18 cellular contexts compared by ENCODE assay signal in genomic region chr10:4775808-4776207, GRCh38. TPM values are rescaled to one million over a fixed set of nuclear protein-coding genes. Genes with fewer than 3 reads are reported as not detected.
A peak's percentile ranks its signal among the peaks of the same experiment; 100 is the strongest.
DNase-seq lines count a peak whose midpoint lies in the region; ATAC-seq, FAIRE-seq and TF ChIP-seq lines count a peak whose summit lies in the region.
"Had no signal": no experiment of that assay in that cellular context is flagged by ENCODE, and none has a peak within 500 bp of the region (broad histone marks: within the 10 kb centered on the region; RNA-seq: fewer than 3 reads in every experiment).

No MANE protein-coding gene starts in this region.

- H3K9me3 Mint-ChIP-seq in activated CD4-positive, alpha-beta T cell treated with anti-CD3 and anti-CD28 coated beads for 36 hours (ENCODE audit: low read depth), result no peaks in the 10 kb centered on the region
- no peaks in the 10 kb centered on the region for H3K9me3 Mint-ChIP-seq in activated CD4-positive, alpha-beta T cell treated with anti-CD3 and anti-CD28 coated beads, Interleukin-2, amount 10 ng/mL, durations not matched to agents 7 days and 5 days

- H3K4me3 Mint-ChIP-seq in activated CD4-positive, alpha-beta T cell treated with anti-CD3 and anti-CD28 coated beads for 36 hours, result no peak overlapping the region
- H3K4me3 Mint-ChIP-seq in activated CD4-positive, alpha-beta T cell treated with anti-CD3 and anti-CD28 coated beads, Interleukin-2, amount 10 ng/mL, durations not matched to agents 7 days and 5 days, result no peak overlapping the region

- ATAC-seq in activated CD4-positive, alpha-beta T cell treated with anti-CD3 and anti-CD28 coated beads for 36 hours, result peak; percentile 76
- peak in 3 of 4 donors; percentile 37 to 56 (median 45) for ATAC-seq in psoas muscle

- FAIRE-seq in bronchial epithelial cell (lab: Jason Lieb, UNC) (no peak), GM12891 (lab: Jason Lieb, UNC) (no peak)

- H3K36me3 Mint-ChIP-seq in activated CD4-positive, alpha-beta T cell treated with anti-CD3 and anti-CD28 coated beads for 36 hours (ENCODE audit: low read depth), result no peaks in the 10 kb centered on the region
- H3K36me3 Mint-ChIP-seq in activated CD4-positive, alpha-beta T cell treated with anti-CD3 and anti-CD28 coated beads, Interleukin-2, amount 10 ng/mL, durations not matched to agents 7 days and 5 days (ENCODE audit: low read depth), result no peaks in the 10 kb centered on the region

- TF ChIP-seq POLR2A in GM12891 (IDR thresholded peaks at IDR 0.05; ENCODE audit: low read depth, low read length), result no peak

- no peaks in the 10 kb centered on the region for H3K9me3 ChIP-seq in psoas muscle

- no peak overlapping the region for H3K4me3 ChIP-seq in bronchial epithelial cell (ENCODE audit: low read depth, low read length)
- no peak overlapping the region for H3K4me3 ChIP-seq in psoas muscle
- H3K4me3 ChIP-seq: SK-N-MC had no signal

- intact Hi-C loops in activated CD4-positive, alpha-beta T cell treated with anti-CD3 and anti-CD28 coated beads for 36 hours (cut with DNase I, micrococcal nuclease), result no loop called here
- intact Hi-C loops in psoas muscle (cut with DNase I), result no loop called here

- 93 to 98% (median 95%) methylated on average over 2 of the region's 2 CpGs for WGBS in psoas muscle, 3 donors

- H3K27me3 ChIP-seq in bronchial epithelial cell (ENCODE audit: control insufficient read depth, insufficient read depth, low read length) (no peaks in the 10 kb centered on the region), psoas muscle (ENCODE audit: insufficient read depth in 3 of 3, low read length in 2 of 3) (no peaks in the 10 kb centered on the region)

- no peak for DNase-seq in activated CD4-positive, alpha-beta T cell treated with anti-CD3 and anti-CD28 coated beads for 36 hours
- DNase-seq in activated CD4-positive, alpha-beta T cell treated with anti-CD3 and anti-CD28 coated beads, Interleukin-2, amount 10 ng/mL, durations not matched to agents 7 days and 5 days, result no peak
- DNase-seq in LHCN-M2 (ENCODE audit: low read depth) (peak; percentile 84), bronchial epithelial cell (ENCODE audit: low read depth) (peak; percentile 72), psoas muscle (no peak), DMS 273 treated with DMSO at 0.1 percent for 48 hours (lab: John Stamatoyannopoulos, UW) (no peak), GM12891 (ENCODE audit: insufficient read length, low spot score) (no peak), nucleus accumbens (lab: John Stamatoyannopoulos, UW) (no peak)
- DNase-seq: 8988T; activated CD4-positive, CD25-positive, alpha-beta regulatory T cell treated with anti-CD3 and anti-CD28 coated beads, Interleukin-2, amount 50 U/mL, for 72 hours; activated naive CD4-positive, alpha-beta T cell treated with Interleukin-2 at 50 U/mL for 16 hours; cortex of kidney; GOT3; NCI-H1105 treated with DMSO at 0.1 percent for 48 hours; NCI-H524 treated with DMSO at 0.1 percent for 48 hours; stimulated activated CD4-positive, alpha-beta T cell treated with anti-CD3 and anti-CD28 coated beads, Interleukin-12 subunit alpha, Interleukin-12 subunit beta, amount 100 ng/mL, for 4 hours had no signal

- CTCF ChIA-PET in activated CD4-positive, alpha-beta T cell treated with anti-CD3 and anti-CD28 coated beads for 36 hours (lab: Charles Lee), result no interaction called here
- CTCF ChIA-PET in activated CD4-positive, alpha-beta T cell treated with anti-CD3 and anti-CD28 coated beads, Interleukin-2, amount 10 ng/mL, durations not matched to agents 7 days and 5 days (lab: Charles Lee), result no interaction called here

- peaks cover 12% of the 10 kb centered on the region for H3K4me1 ChIP-seq in psoas muscle

- H3K27ac Mint-ChIP-seq in activated CD4-positive, alpha-beta T cell treated with anti-CD3 and anti-CD28 coated beads for 36 hours, result peak overlapping the region; percentile 89
- no peak overlapping the region for H3K27ac Mint-ChIP-seq in activated CD4-positive, alpha-beta T cell treated with anti-CD3 and anti-CD28 coated beads, Interleukin-2, amount 10 ng/mL, durations not matched to agents 7 days and 5 days

- TF ChIP-seq CTCF in bronchial epithelial cell (IDR thresholded peaks at IDR 0.05; ENCODE audit: insufficient read depth, low read length, severe bottlenecking) (no peak), psoas muscle (IDR thresholded peaks at IDR 0.05) (no peak)

- H3K4me1 Mint-ChIP-seq in activated CD4-positive, alpha-beta T cell treated with anti-CD3 and anti-CD28 coated beads for 36 hours, result peaks cover 12% of the 10 kb centered on the region
- no peaks in the 10 kb centered on the region for H3K4me1 Mint-ChIP-seq in activated CD4-positive, alpha-beta T cell treated with anti-CD3 and anti-CD28 coated beads, Interleukin-2, amount 10 ng/mL, durations not matched to agents 7 days and 5 days

- H3K27me3 Mint-ChIP-seq in activated CD4-positive, alpha-beta T cell treated with anti-CD3 and anti-CD28 coated beads for 36 hours, result peaks cover 14% of the 10 kb centered on the region
- H3K27me3 Mint-ChIP-seq in activated CD4-positive, alpha-beta T cell treated with anti-CD3 and anti-CD28 coated beads, Interleukin-2, amount 10 ng/mL, durations not matched to agents 7 days and 5 days, result peaks cover 27% of the 10 kb centered on the region

- H3K36me3 ChIP-seq in bronchial epithelial cell (ENCODE audit: control insufficient read depth, insufficient read depth, low read length) (no peaks in the 10 kb centered on the region), psoas muscle (ENCODE audit: insufficient read depth in 1 of 2, low read depth in 1 of 2) (no peaks in the 10 kb centered on the region)

- H3K27ac ChIP-seq in psoas muscle, result no peak overlapping the region
- H3K27ac ChIP-seq: SK-N-MC had no signal

- POLR2A ChIA-PET in activated CD4-positive, alpha-beta T cell treated with anti-CD3 and anti-CD28 coated beads for 36 hours (lab: Charles Lee), result no interaction called here
- POLR2A ChIA-PET in activated CD4-positive, alpha-beta T cell treated with anti-CD3 and anti-CD28 coated beads, Interleukin-2, amount 10 ng/mL, durations not matched to agents 7 days and 5 days (lab: Charles Lee), result no interaction called here

TF ChIP-seq in GM12891, 5 proteins besides CTCF, POLR2A, EP300 and RAD21:
- no peak for TF ChIP-seq POU2F2 (IDR thresholded peaks at IDR 0.05; ENCODE audit: low read depth, low read length)
- no peak for TF ChIP-seq PAX5 (IDR thresholded peaks at IDR 0.05; ENCODE audit: insufficient read depth, low read length, severe bottlenecking)
- no peak for TF ChIP-seq SPI1 (IDR thresholded peaks at IDR 0.05; ENCODE audit: low read depth, low read length)
- TF ChIP-seq POLR2AphosphoS5 (IDR thresholded peaks at IDR 0.05; ENCODE audit: low read depth, low read length), result no peak
- no peak for TF ChIP-seq TAF1 (IDR thresholded peaks at IDR 0.05; ENCODE audit: low read depth, low read length)

RNA-seq across cellular contexts. Expression of gene AKR1E2, which starts 50.2 kb away (rescaled TPM):
- total RNA-seq in activated CD4-positive, alpha-beta T cell treated with anti-CD3 and anti-CD28 coated beads for 36 hours, result 10 to 100 TPM in 1 of 2 experiments, 1 to 10 TPM in 1; 9.8 to 13.4 TPM
- 10 to 100 TPM; 11.2 to 13.8 TPM for total RNA-seq in activated CD4-positive, alpha-beta T cell treated with anti-CD3 and anti-CD28 coated beads, Interleukin-2, amount 10 ng/mL, durations not matched to agents 7 days and 5 days
- total RNA-seq in LHCN-M2 (2014; rRNA removed) (0.19 TPM in 1 of 2 replicates, not detected in the other), bronchial epithelial cell (4.2 and 6.1 TPM in 2 replicates), psoas muscle (1 to 10 TPM; 1.8 to 5.1 (median 3.4) TPM)
- polyA plus RNA-seq in LHCN-M2 (2012), result not detected
- 1 to 10 TPM in 1 of 3 donors, under 1 TPM in 2; 0.65 to 1.8 (median 0.73) TPM for polyA plus RNA-seq in psoas muscle
- not detected for polyA plus RNA-seq in GM12891 (2012; ENCODE audit: low read depth, missing spikeins)
- polyA plus RNA-seq: neural cell had no signal

Comparison
In these comparisons a context has a peak if more than half of its experiments do, and no peak if none do; other contexts are left out.
1. DNase-seq: peak in LHCN-M2 (single experiment) and bronchial epithelial cell (single experiment); none in activated CD4-positive, alpha-beta T cell treated with anti-CD3 and anti-CD28 coated beads for 36 hours (single experiment), activated CD4-positive, alpha-beta T cell treated with anti-CD3 and anti-CD28 coated beads, Interleukin-2, amount 10 ng/mL, durations not matched to agents 7 days and 5 days (single experiment), psoas muscle (0 of 2), DMS 273 treated with DMSO at 0.1 percent for 48 hours (single experiment), GM12891 (single experiment) and nucleus accumbens (0 of 56).